Comparison of ENCODE assay signal across 15 cellular contexts in genomic region chr3:125440559-125440955, GRCh38.
DNase-seq lines count a peak whose midpoint lies in the region; ATAC-seq and TF ChIP-seq lines count a peak whose summit lies in the region.
"Had no signal": no experiment of that assay in that cellular context is flagged by ENCODE, and none has a peak within 500 bp of the region (broad histone marks: within the 10 kb centered on the region; RNA-seq: fewer than 3 reads in every experiment).

No MANE protein-coding gene starts in this region.

- H3K56ac ChIP-seq in IMR-90 (ENCODE audit: extremely low read depth, insufficient read depth, low read length) (no peak overlapping the region), mesendoderm (ENCODE audit: low read length) (peak overlapping the region; percentile 44)

- H3K9ac ChIP-seq in DND-41 (ENCODE audit: low read depth, low read length) (no peak overlapping the region), IMR-90 (ENCODE audit: low read depth, low read length) (no peak overlapping the region), mammary epithelial cell (ENCODE audit: insufficient read depth, low read length) (no peak overlapping the region), mesendoderm (ENCODE audit: low read length) (no peak overlapping the region)
- H3K9ac ChIP-seq: parathyroid adenoma had no signal

- H3K4me2 ChIP-seq in DND-41 (ENCODE audit: insufficient read depth, low read length) (no peak overlapping the region), IMR-90 (ENCODE audit: low read depth, low read length) (no peak overlapping the region), mammary epithelial cell (ENCODE audit: insufficient read depth, low read depth, low read length) (no peak overlapping the region), mesendoderm (ENCODE audit: low read length) (no peak overlapping the region)

- H2AFZ ChIP-seq in DND-41 (ENCODE audit: low read depth, low read length) (no peak overlapping the region), IMR-90 (replicated peaks; ENCODE audit: low read length, poor library complexity) (peak overlapping the region; percentile 35), mammary epithelial cell (ENCODE audit: low read depth, low read length) (peak overlapping the region; percentile 68)
- H2AFZ ChIP-seq: parathyroid adenoma had no signal

- H3K9me1 ChIP-seq in IMR-90 (ENCODE audit: insufficient read depth, low read length) = no peaks in the 10 kb centered on the region

- CTCF ChIA-PET in IMR-90 (lab: Yijun Ruan, JAX) (interaction anchor here (0.7 kb wide), 1 partner anchor 145 kb away, joined by 3 read pairs; no protein-coding TSS in a partner anchor), mammary epithelial cell (lab: Charles Lee; ENCODE audit: low non-redundant PET) (no interaction called here)

- H4K8ac ChIP-seq in IMR-90 (ENCODE audit: low read depth in 2 of 2, low read length in 2 of 2) (peak overlapping the region in 1 of 2 experiments; percentile 67; a peak in 1 of 4 replicates), mesendoderm (ENCODE audit: low read depth, low read length) (no peak overlapping the region)

- H3K36me3 ChIP-seq in DND-41 (ENCODE audit: insufficient read depth, low read length) (peaks cover 8% of the 10 kb centered on the region; the same call in 1 of the 2 replicates), IMR-90 (ENCODE audit: control insufficient read depth, insufficient read depth, low read length) (no peaks in the 10 kb centered on the region; the same call in 1 of the 2 replicates), mammary epithelial cell (ENCODE audit: insufficient read depth, low read length) (no peaks in the 10 kb centered on the region), mesendoderm (ENCODE audit: control insufficient read depth, insufficient read depth, low read length) (no peaks in the 10 kb centered on the region)

- H3K9me3 ChIP-seq in DND-41 (ENCODE audit: insufficient read depth, low read length, severe bottlenecking) (no peaks in the 10 kb centered on the region), IMR-90 (ENCODE audit: control insufficient read depth, insufficient read depth, low read length) (peaks cover 5% of the 10 kb centered on the region; the same call in 1 of the 2 replicates), mammary epithelial cell (replicated peaks; ENCODE audit: insufficient read depth, low read length) (no peaks in the 10 kb centered on the region)

- peak overlapping the region; percentile 82 for H4K91ac ChIP-seq in IMR-90 (ENCODE audit: insufficient read depth, low read depth, low read length)

- H3K79me1 ChIP-seq in IMR-90 (ENCODE audit: low read depth in 1 of 2, low read length in 2 of 2) = peaks cover 0 to 4% of the 10 kb centered on the region in 2 experiments; a peak in 1 of 4 replicates
- H3K79me1 ChIP-seq in mesendoderm (ENCODE audit: low read length) = no peaks in the 10 kb centered on the region

- H3K23ac ChIP-seq in IMR-90 (ENCODE audit: low read depth, low read length) = no peak overlapping the region
- H3K23ac ChIP-seq in mesendoderm (ENCODE audit: low read length) = no peak overlapping the region

- peak overlapping the region; percentile 68 for H2AK5ac ChIP-seq in IMR-90 (ENCODE audit: low read depth, low read length)
- no peak overlapping the region for H2AK5ac ChIP-seq in mesendoderm (ENCODE audit: low read length)

- H3K4me1 ChIP-seq in DND-41 (ENCODE audit: insufficient read depth, low read length) = no peaks in the 10 kb centered on the region
- H3K4me1 ChIP-seq in IMR-90 (ENCODE audit: control insufficient read depth, insufficient read depth, low read length) = peaks cover 7% of the 10 kb centered on the region; the same call in 1 of the 2 replicates
- no peaks in the 10 kb centered on the region for H3K4me1 ChIP-seq in mammary epithelial cell (ENCODE audit: insufficient read depth, low read length)
- H3K4me1 ChIP-seq in mesendoderm (ENCODE audit: control insufficient read depth, low read depth, low read length) = no peaks in the 10 kb centered on the region
- H3K4me1 ChIP-seq: parathyroid adenoma had no signal

- no peak for TF ChIP-seq CTCF in DND-41 (IDR thresholded peaks at IDR 0.05; ENCODE audit: borderline replicate concordance, extremely low read depth, low read length, poor library complexity, severe bottlenecking)
- no peak for TF ChIP-seq CTCF in IMR-90 (conservative IDR thresholded peaks at IDR 0.05; ENCODE audit: low read depth, low read length)
- TF ChIP-seq CTCF in mammary epithelial cell (conservative IDR thresholded peaks at IDR 0.05 in 1 of 2, IDR thresholded peaks at IDR 0.05 in 1 of 2; ENCODE audit: extremely low read depth in 1 of 2, insufficient read depth in 1 of 2, low read depth in 1 of 2, low read length in 2 of 2) = no peak

- peak overlapping the region; percentile 29; the same call in 1 of the 2 replicates for H2BK20ac ChIP-seq in IMR-90 (ENCODE audit: low read depth, low read length)

- ATAC-seq in DND-41 (ENCODE audit: insufficient read depth, low read depth) (peak; percentile 27; the same call in 1 of the 3 replicates), IMR-90 (ENCODE audit: low read depth) (no peak), HG02852 (IDR thresholded peaks at IDR 0.05; ENCODE audit: unreplicated experiment) (no peak)
- ATAC-seq: effector memory CD8-positive, alpha-beta T cell had no signal

- H3K27ac ChIP-seq in DND-41 (ENCODE audit: low read length) (no peak overlapping the region), IMR-90 (ENCODE audit: insufficient read depth, low read length) (no peak overlapping the region), mammary epithelial cell (ENCODE audit: insufficient read depth, low read depth, low read length) (no peak overlapping the region), mesendoderm (ENCODE audit: low read depth, low read length) (no peak overlapping the region)
- H3K27ac ChIP-seq: parathyroid adenoma had no signal

- no peak overlapping the region for H2BK5ac ChIP-seq in IMR-90 (ENCODE audit: low read depth, low read length, poor library complexity, severe bottlenecking)
- no peak overlapping the region for H2BK5ac ChIP-seq in mesendoderm (ENCODE audit: low read length)

- dilution Hi-C loops in IMR-90 (cut with HindIII; ENCODE audit: low sequenced_read_pairs, unreplicated experiment) = no loop called here
- dilution Hi-C loops in mammary epithelial cell (cut with HindIII; ENCODE audit: low sequenced_read_pairs) = no loop called here

- H2BK15ac ChIP-seq in IMR-90 (ENCODE audit: low read depth, low read length) = 0 out of 3 replicates have a peak overlapping the region, but pooled peaks have one; percentile 50
- H2BK15ac ChIP-seq in mesendoderm (replicated peaks; ENCODE audit: low read depth) = no peak overlapping the region

- H3K27me3 ChIP-seq in DND-41 (ENCODE audit: insufficient read depth, low read length, poor library complexity) (no peaks in the 10 kb centered on the region), IMR-90 (ENCODE audit: control insufficient read depth, insufficient read depth, low read length) (no peaks in the 10 kb centered on the region), mammary epithelial cell (ENCODE audit: insufficient read depth, low read length) (no peaks in the 10 kb centered on the region), mesendoderm (ENCODE audit: insufficient read depth, low read length, poor library complexity) (no peaks in the 10 kb centered on the region)

- no CpG with 5 or more reads among the region's 3 CpGs for WGBS in IMR-90 (ENCODE audit: extremely low coverage in 2 of 2, insufficient read length in 1 of 2), 2 experiments
- 67% methylated on average over 2 of the region's 3 CpGs for WGBS in mammary epithelial cell (ENCODE audit: low coverage, missing lambda C conversion rate)
- WGBS in mesendoderm (ENCODE audit: extremely low coverage, insufficient coverage, low lambda C conversion rate) = no CpG with 5 or more reads among the region's 3 CpGs

- H3K4ac ChIP-seq in IMR-90 (ENCODE audit: low read depth, low read length) = peak overlapping the region; percentile 43; the same call in 1 of the 2 replicates
- H3K4ac ChIP-seq in mesendoderm (ENCODE audit: low read depth, low read length) = no peak overlapping the region

- H3K79me2 ChIP-seq in DND-41 (ENCODE audit: insufficient read depth, low read length) (no peaks in the 10 kb centered on the region), mammary epithelial cell (ENCODE audit: insufficient read depth, low read length) (no peaks in the 10 kb centered on the region), mesendoderm (ENCODE audit: control insufficient read depth, insufficient read depth, low read length) (no peaks in the 10 kb centered on the region)
- H3K79me2 ChIP-seq: parathyroid adenoma had no signal

- in situ Hi-C loops in IMR-90 (cut with MboI; ENCODE audit: low sequenced_read_pairs) = no loop called here
- in situ Hi-C loops in mammary epithelial cell (cut with MboI; ENCODE audit: low sequenced_read_pairs in 2 of 2) = loop anchor here in 1 of 2 donors (25.0 kb wide), 1 partner anchor 428 kb away; no protein-coding TSS in a partner anchor

- BruUV-seq in IMR-90 (replicated peaks; lab: Mats Ljungman, UMichigan) (no TSS peak), mammary epithelial cell (replicated peaks; lab: Mats Ljungman, UMichigan) (no TSS peak)

- no peak for TF ChIP-seq RAD21 in IMR-90 (IDR thresholded peaks at IDR 0.05; ENCODE audit: low read length)

- H2BK120ac ChIP-seq in IMR-90 (ENCODE audit: low read depth, low read length) (peak overlapping the region; percentile 6; the same call in 1 of the 2 replicates), mesendoderm (ENCODE audit: low read depth, low read length) (no peak overlapping the region)

- peak overlapping the region; percentile 52 for H2AK9ac ChIP-seq in IMR-90 (replicated peaks; ENCODE audit: low read depth, low read length, poor library complexity)

- POLR2A ChIA-PET in IMR-90 (lab: Charles Lee; ENCODE audit: unreplicated experiment) = no interaction called here

- no peaks in the 10 kb centered on the region for H4K20me1 ChIP-seq in DND-41 (ENCODE audit: insufficient read depth, low read length)
- no peaks in the 10 kb centered on the region for H4K20me1 ChIP-seq in IMR-90 (ENCODE audit: insufficient read depth, low read length)
- H4K20me1 ChIP-seq in mammary epithelial cell (ENCODE audit: insufficient read depth, low read length) = no peaks in the 10 kb centered on the region

- DNase-seq in DND-41 (no peak), IMR-90 (no peak), mammary epithelial cell (peak; percentile 24), mesendoderm (peak; percentile 44), hepatic stellate cell (ENCODE audit: low spot score) (no peak), T1000 (lab: John Stamatoyannopoulos, UW) (no peak)
- DNase-seq: activated naive CD4-positive, alpha-beta T cell treated with anti-CD3 and anti-CD28 coated beads, Interleukin-2, amount 50 U/mL, for 16 hours; activated T-cell treated with anti-CD3 and anti-CD28 coated beads for 4 hours; effector memory CD8-positive, alpha-beta T cell; foreskin fibroblast; midbrain; NCI-H1417; NCI-H446 treated with DMSO at 0.1 percent for 48 hours had no signal

- H3K18ac ChIP-seq in IMR-90 (ENCODE audit: low read depth, low read length) = no peak overlapping the region
- no peak overlapping the region for H3K18ac ChIP-seq in mesendoderm (ENCODE audit: low read length)

- H3K4me3 ChIP-seq in DND-41 (ENCODE audit: low read depth in 1 of 2, low read length in 2 of 2) (no peak overlapping the region), IMR-90 (ENCODE audit: insufficient read depth, low read depth, low read length) (no peak overlapping the region), mammary epithelial cell (replicated peaks in 1 of 3; ENCODE audit: insufficient read depth in 1 of 3, low read depth in 2 of 3, low read length in 3 of 3) (no peak overlapping the region), mesendoderm (ENCODE audit: low read length) (no peak overlapping the region)

- TF ChIP-seq POLR2A in IMR-90 (IDR thresholded peaks at IDR 0.05; ENCODE audit: low read depth, low read length) = no peak

- intact Hi-C loops in IMR-90 (cut with micrococcal nuclease) = no loop called here
- intact Hi-C loops in mammary epithelial cell (cut with micrococcal nuclease) = no loop called here

- H4K5ac ChIP-seq in IMR-90 (ENCODE audit: low read depth, low read length) (no peak overlapping the region), mesendoderm (ENCODE audit: low read length) (no peak overlapping the region)

- 0 out of 2 replicates have a peak overlapping the region, but pooled peaks have one; percentile 43 for H3K14ac ChIP-seq in IMR-90 (replicated peaks; ENCODE audit: low read depth, low read length)

Comparison
In these comparisons a context has a peak if more than half of its experiments do, and no peak if none do; other contexts are left out.
1. DNase-seq: peak in mammary epithelial cell (single experiment) and mesendoderm (single experiment); none in DND-41 (single experiment), IMR-90 (single experiment), hepatic stellate cell (single experiment) and T1000 (single experiment).